Comparison of ENCODE assay signal across 8 cellular contexts in the genomic region with DNA sequence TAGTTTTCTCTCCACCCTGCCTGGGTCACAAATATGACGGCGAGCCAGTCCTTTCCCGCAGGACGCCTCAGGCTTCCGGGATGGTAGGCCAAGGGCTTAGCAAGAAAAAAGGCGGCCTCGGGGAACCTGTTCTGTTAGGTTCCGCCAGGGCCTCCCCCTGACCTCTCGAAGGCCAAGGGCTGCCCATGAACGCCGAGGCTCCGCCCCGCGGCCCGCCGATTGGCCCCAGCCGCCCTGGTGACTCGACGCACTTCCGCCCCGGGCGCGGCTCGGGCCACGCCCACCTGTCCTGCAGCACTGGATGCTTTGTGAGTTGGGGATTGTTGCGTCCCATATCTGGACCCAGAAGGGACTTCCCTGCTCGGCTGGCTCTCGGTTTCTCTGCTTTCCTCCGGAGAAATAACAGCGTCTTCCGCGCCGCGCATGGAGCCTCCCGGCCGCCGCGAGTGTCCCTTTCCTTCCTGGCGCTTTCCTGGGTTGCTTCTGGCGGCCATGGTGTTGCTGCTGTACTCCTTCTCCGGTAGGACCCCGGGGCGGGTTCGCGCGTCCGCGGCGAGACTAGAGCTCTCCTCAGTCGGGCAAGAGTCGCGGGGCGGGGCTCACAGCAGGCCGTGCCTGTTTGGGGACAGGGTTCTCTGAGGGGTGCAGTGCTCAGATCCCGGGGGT. TPM values are rescaled to one million over a fixed set of nuclear protein-coding genes. Genes with fewer than 3 reads are reported as not detected.
DNase-seq lines count a peak whose midpoint lies in the region; ATAC-seq and TF ChIP-seq lines count a peak whose summit lies in the region.

CD46 (plus strand) TSS at position 265 of the 666 bp plus-strand sequence; CDS start at position 424, 159 bp downstream.

- peaks cover 2% of the 10 kb centered on the region for H3K36me3 Mint-ChIP-seq in chondrocyte (ENCODE audit: low read depth)

- H3K4me1 Mint-ChIP-seq in chondrocyte (ENCODE audit: low read depth) = peaks cover 41% of the 10 kb centered on the region

- peak; percentile 96 for ATAC-seq in HG03439 (IDR thresholded peaks at IDR 0.05; ENCODE audit: unreplicated experiment)

- DNase-seq in AML-193 (lab: John Stamatoyannopoulos, UW) (peak; percentile 96 to 97), NCI-H510A treated with DMSO at 0.1 percent for 48 hours (lab: John Stamatoyannopoulos, UW) (peak; percentile 96), chondrocyte (ENCODE audit: low spot score) (peak; percentile 97), kidney glomerular epithelial cell (lab: John Stamatoyannopoulos, UW) (peak; percentile 88)
- peak; percentile 88 to 90 for DNase-seq in activated CD4-positive, alpha-beta T cell treated with anti-CD3 and anti-CD28 coated beads for 24 hours (ENCODE audit: low read depth in 2 of 2)
- DNase-seq in stimulated activated CD4-positive, alpha-beta T cell treated with anti-CD3 and anti-CD28 coated beads, Interleukin-1b, Interleukin-23, amount 100 ng/mL, for 1 hour (ENCODE audit: low read depth in 2 of 2) = peak; percentile 82 to 83

- no peak for TF ChIP-seq CTCF in chondrocyte (IDR thresholded peaks at IDR 0.05)

- no peaks in the 10 kb centered on the region for H3K9me3 Mint-ChIP-seq in chondrocyte (ENCODE audit: low read depth)

- H3K4me3 Mint-ChIP-seq in chondrocyte (ENCODE audit: unreplicated experiment) = peak within 1 kb of the TSS; percentile 100

- TF ChIP-seq POLR2A in GM19193 (IDR thresholded peaks at IDR 0.05; ENCODE audit: extremely low read depth, insufficient read depth, insufficient read length) = peak; percentile 82

- H3K27me3 Mint-ChIP-seq in chondrocyte (ENCODE audit: low read depth) = no peaks in the 10 kb centered on the region

- H3K27ac Mint-ChIP-seq in chondrocyte (ENCODE audit: unreplicated experiment) = peak within 1 kb of the TSS; percentile 98

RNA-seq across cellular contexts. Expression of gene CD46, which starts in this region (rescaled TPM):
- total RNA-seq in chondrocyte = 96.4 to 99.9 TPM (median 97.8 TPM) in 3 replicates

Comparison
In these comparisons a context has a peak if more than half of its experiments do, and no peak if none do; other contexts are left out.
1. Peak in every context shown above with its lines: DNase-seq and ATAC-seq.